17 cellular contexts compared by ENCODE assay signal in the genomic region with DNA sequence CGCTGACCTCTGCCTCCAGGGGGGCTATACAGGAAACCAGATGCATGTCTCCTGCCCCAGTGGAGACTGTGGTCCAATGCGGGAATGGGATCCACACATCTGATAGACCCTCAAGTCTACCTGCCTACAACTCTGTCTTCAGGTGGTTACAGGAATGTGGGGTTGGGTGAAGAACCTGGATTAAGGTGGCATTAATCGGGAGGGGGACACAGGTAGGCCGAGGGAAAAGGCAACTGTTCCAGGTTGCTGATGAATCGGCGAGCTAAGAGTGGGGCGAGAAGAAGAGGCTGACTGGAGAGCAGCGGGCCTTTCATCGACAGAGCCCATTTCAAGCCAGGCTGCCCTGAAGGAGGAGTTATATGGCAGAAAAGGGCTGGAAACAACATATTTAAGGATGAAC. TPM values are rescaled to one million over a fixed set of nuclear protein-coding genes. Genes with fewer than 3 reads are reported as not detected.
A peak's percentile ranks its signal among the peaks of the same experiment; 100 is the strongest.
DNase-seq lines count a peak whose midpoint lies in the region; TF ChIP-seq lines count a peak whose summit lies in the region.
"Had no signal": no experiment of that assay in that cellular context is flagged by ENCODE, and none has a peak within 500 bp of the region (broad histone marks: within the 10 kb centered on the region; RNA-seq: fewer than 3 reads in every experiment).

No MANE protein-coding gene starts in this region.

- no peaks in the 10 kb centered on the region for H3K27me3 ChIP-seq in breast epithelium
- H3K27me3 ChIP-seq in mucosa of rectum (ENCODE audit: control insufficient read depth in 2 of 2, insufficient read depth in 2 of 2, low read length in 2 of 2), result no peaks in the 10 kb centered on the region
- H3K27me3 ChIP-seq: esophagus muscularis mucosa had no signal

- no peak for TF ChIP-seq POLR2A in breast epithelium (IDR thresholded peaks at IDR 0.05)

- no peak for DNase-seq in breast epithelium (ENCODE audit: low spot score in 2 of 2)
- no peak for DNase-seq in MCF 10A (ENCODE audit: unreplicated experiment)
- no peak for DNase-seq in H4 (ENCODE audit: low spot score)
- no peak for DNase-seq in OCI-M2 (lab: John Stamatoyannopoulos, UW; ENCODE audit: unreplicated experiment)
- no peak for DNase-seq in mesenteric fat pad (ENCODE audit: low spot score)
- DNase-seq: anterior cingulate cortex, GDM1, NCI-H1417, NCI-H2227 treated with DMSO at 0.1 percent for 48 hours, SIG-M5 had no signal

- peak overlapping the region in 1 of 2 donors; percentile 56 for H3K9ac ChIP-seq in mucosa of rectum (ENCODE audit: low read depth in 1 of 2, low read length in 2 of 2)

- H3K4me3 ChIP-seq in breast epithelium (peak overlapping the region in 2 of 3 donors; percentile 7 to 29), mucosa of rectum (ENCODE audit: low read length in 2 of 2) (peak overlapping the region in 1 of 2 donors; percentile 70), urinary bladder (ENCODE audit: low read depth, low read length) (peak overlapping the region; percentile 17)
- H3K4me3 ChIP-seq: prostate gland had no signal

- H3K36me3 ChIP-seq in breast epithelium (no peaks in the 10 kb centered on the region), mucosa of rectum (ENCODE audit: control insufficient read depth in 2 of 2, insufficient read depth in 2 of 2, low read length in 2 of 2) (no peaks in the 10 kb centered on the region), urinary bladder (ENCODE audit: insufficient read depth) (no peaks in the 10 kb centered on the region)
- H3K36me3 ChIP-seq: esophagus muscularis mucosa, prostate gland had no signal

- no peak overlapping the region for H3K27ac Mint-ChIP-seq in MCF 10A (ENCODE audit: low read depth, unreplicated experiment)
- H3K27ac Mint-ChIP-seq in activated naive CD4-positive, alpha-beta T cell treated with anti-CD3 and anti-CD28 coated beads, Interleukin-2, amount 50 U/mL, for 24 hours, result peak overlapping the region; percentile 99

- CTCF ChIA-PET in MCF 10A (lab: Yijun Ruan, JAX), result interaction anchor here (0.7 to 1.6 kb wide), 3 partner anchors 9 to 174 kb away, joined by 3 read pairs; no protein-coding TSS in a partner anchor

- no peaks in the 10 kb centered on the region for H3K4me1 Mint-ChIP-seq in MCF 10A (ENCODE audit: insufficient read depth, unreplicated experiment)
- H3K4me1 Mint-ChIP-seq in activated naive CD4-positive, alpha-beta T cell treated with anti-CD3 and anti-CD28 coated beads, Interleukin-2, amount 50 U/mL, for 24 hours, result peaks cover 42% of the 10 kb centered on the region

- H3K9me3 ChIP-seq in breast epithelium, result no peaks in the 10 kb centered on the region
- H3K9me3 ChIP-seq in mucosa of rectum (ENCODE audit: control insufficient read depth in 2 of 2, low read length in 2 of 2), result no peaks in the 10 kb centered on the region
- H3K9me3 ChIP-seq: esophagus muscularis mucosa, prostate gland had no signal

- WGBS in urinary bladder, result 92% methylated on average over 9 of the region's 9 CpGs

- H3K36me3 Mint-ChIP-seq in MCF 10A (ENCODE audit: insufficient read depth, unreplicated experiment), result no peaks in the 10 kb centered on the region
- peaks cover 50% of the 10 kb centered on the region for H3K36me3 Mint-ChIP-seq in activated naive CD4-positive, alpha-beta T cell treated with anti-CD3 and anti-CD28 coated beads, Interleukin-2, amount 50 U/mL, for 24 hours

- no peaks in the 10 kb centered on the region for H3K27me3 Mint-ChIP-seq in MCF 10A (ENCODE audit: insufficient read depth, unreplicated experiment)
- no peaks in the 10 kb centered on the region for H3K27me3 Mint-ChIP-seq in activated naive CD4-positive, alpha-beta T cell treated with anti-CD3 and anti-CD28 coated beads, Interleukin-2, amount 50 U/mL, for 24 hours

- H3K4me3 Mint-ChIP-seq in MCF 10A (ENCODE audit: unreplicated experiment), result no peak overlapping the region
- H3K4me3 Mint-ChIP-seq in activated naive CD4-positive, alpha-beta T cell treated with anti-CD3 and anti-CD28 coated beads, Interleukin-2, amount 50 U/mL, for 24 hours, result peak overlapping the region; percentile 100

- no peak for TF ChIP-seq CTCF in breast epithelium (IDR thresholded peaks at IDR 0.05)
- TF ChIP-seq CTCF in MCF 10A (IDR thresholded peaks at IDR 0.05; ENCODE audit: unreplicated experiment), result no peak

- intact Hi-C loops in breast epithelium (cut with DNase I; ENCODE audit: low total_unique reads), result no loop called here
- intact Hi-C loops in MCF 10A (cut with micrococcal nuclease), result no loop called here

- no peaks in the 10 kb centered on the region for H3K4me1 ChIP-seq in breast epithelium
- H3K4me1 ChIP-seq in mucosa of rectum (ENCODE audit: control insufficient read depth in 2 of 2, insufficient read depth in 2 of 2, low read length in 2 of 2), result no peaks in the 10 kb centered on the region
- H3K4me1 ChIP-seq in urinary bladder (ENCODE audit: insufficient read depth), result no peaks in the 10 kb centered on the region
- H3K4me1 ChIP-seq: esophagus muscularis mucosa, prostate gland had no signal

- POLR2A ChIA-PET in MCF 10A (lab: Yijun Ruan, JAX), result no interaction called here

- BruUV-seq in MCF 10A (replicated peaks; lab: Mats Ljungman, UMichigan), result no TSS peak

- no peaks in the 10 kb centered on the region for H3K9me3 Mint-ChIP-seq in MCF 10A (ENCODE audit: unreplicated experiment)
- no peaks in the 10 kb centered on the region for H3K9me3 Mint-ChIP-seq in activated naive CD4-positive, alpha-beta T cell treated with anti-CD3 and anti-CD28 coated beads, Interleukin-2, amount 50 U/mL, for 24 hours

- H3K27ac ChIP-seq in breast epithelium (no peak overlapping the region), mucosa of rectum (ENCODE audit: low read depth in 2 of 2, low read length in 2 of 2) (peak overlapping the region; percentile 12 to 56), urinary bladder (ENCODE audit: low read depth) (no peak overlapping the region)
- H3K27ac ChIP-seq: esophagus muscularis mucosa, prostate gland had no signal

RNA-seq across cellular contexts. Expression of a gene that starts 0.8 kb away (rescaled TPM):
- total RNA-seq in breast epithelium (1 to 10 TPM; 1.4 to 3.9 (median 3.5) TPM), MCF 10A (2022) (not detected in 2 replicates), urinary bladder (1.4 TPM), mesenteric fat pad (2.3 TPM)
- 2.3 TPM for polyA plus RNA-seq in urinary bladder
- not detected in 2 replicates for total RNA-seq in H4 (2014; rRNA removed; shearing (Covaris generic))
- total RNA-seq: myocyte had no signal
- polyA plus RNA-seq: keratinocyte had no signal

Comparison
In these comparisons a context has a peak if more than half of its experiments do, and no peak if none do; other contexts are left out.
1. H3K27ac ChIP-seq: peak in mucosa of rectum (2 of 2); none in breast epithelium (0 of 2) and urinary bladder (single experiment).